8 cellular contexts compared by ENCODE assay signal in genomic region chr2:241356871-241357260, GRCh38. TPM values are rescaled to one million over a fixed set of nuclear protein-coding genes. Genes with fewer than 3 reads are reported as not detected.
DNase-seq lines count a peak whose midpoint lies in the region; ATAC-seq and TF ChIP-seq lines count a peak whose summit lies in the region.

No MANE protein-coding gene starts in this region.

- H3K36me3 Mint-ChIP-seq in naive thymus-derived CD8-positive, alpha-beta T cell = peaks cover 0 to 16% (median 0%) of the 10 kb centered on the region in 3 donors

- peak overlapping the region; percentile 90 to 96 (median 93) for H3K9ac ChIP-seq in BLaER1 treated with 17β-estradiol and CSF1 and Interleukin-3, amounts not matched to agents 10 nM and 100 nM

- POLR2A ChIA-PET in naive thymus-derived CD8-positive, alpha-beta T cell (lab: Charles Lee) = no interaction called here

- H3K36me3 ChIP-seq in BLaER1 treated with 17β-estradiol and CSF1 and Interleukin-3, amounts not matched to agents 10 nM and 100 nM = peaks cover 30 to 34% (median 34%) of the 10 kb centered on the region in 11 experiments

- H3K4me2 ChIP-seq in BLaER1 treated with 17β-estradiol and CSF1 and Interleukin-3, amounts not matched to agents 10 nM and 100 nM = peak overlapping the region; percentile 88 to 99 (median 95)

- ATAC-seq in naive thymus-derived CD8-positive, alpha-beta T cell = no peak

- peak overlapping the region; percentile 67 to 90 (median 80) for H3K4me3 Mint-ChIP-seq in naive thymus-derived CD8-positive, alpha-beta T cell

- no peaks in the 10 kb centered on the region for H3K9me3 Mint-ChIP-seq in naive thymus-derived CD8-positive, alpha-beta T cell

- in situ Hi-C loops in KBM-7 (cut with MboI; ENCODE audit: low pct_unique_long_range_greater_than_20kb, low sequenced_read_pairs) = no loop called here

- TF ChIP-seq CTCF in choroid plexus epithelial cell (conservative IDR thresholded peaks at IDR 0.05; ENCODE audit: low read depth, low read length) = no peak

- no peaks in the 10 kb centered on the region for H3K27me3 Mint-ChIP-seq in naive thymus-derived CD8-positive, alpha-beta T cell

- DNase-seq in KBM-7 (peak; percentile 30), choroid plexus epithelial cell (ENCODE audit: low read depth) (no peak), NCI-H146 treated with DMSO at 0.1 percent for 48 hours (lab: John Stamatoyannopoulos, UW; ENCODE audit: unreplicated experiment) (no peak), NK-92 (lab: John Stamatoyannopoulos, UW; ENCODE audit: unreplicated experiment) (no peak)
- no peak for DNase-seq in naive thymus-derived CD8-positive, alpha-beta T cell
- no peak for DNase-seq in stimulated activated CD4-positive, alpha-beta T cell treated with anti-CD3 and anti-CD28 coated beads, Interleukin-2, amount 100 ng/mL, for 48 hours
- DNase-seq in activated CD4-positive, alpha-beta T cell treated with anti-CD3 and anti-CD28 coated beads for 48 hours = no peak

- H4K20me1 ChIP-seq in BLaER1 treated with 17β-estradiol and CSF1 and Interleukin-3, amounts not matched to agents 10 nM and 100 nM = peaks cover 40 to 88% (median 68%) of the 10 kb centered on the region in 11 experiments; a peak in 21 of 22 replicates

- H3K27ac ChIP-seq in BLaER1 treated with 17β-estradiol and CSF1 and Interleukin-3, amounts not matched to agents 10 nM and 100 nM = peak overlapping the region; percentile 81 to 91 (median 87)

- no peaks in the 10 kb centered on the region for H3K9me3 ChIP-seq in BLaER1 treated with 17β-estradiol and CSF1 and Interleukin-3, amounts not matched to agents 10 nM and 100 nM (replicated peaks in 1 of 11)

- H3K27ac Mint-ChIP-seq in naive thymus-derived CD8-positive, alpha-beta T cell = peak overlapping the region in 8 of 10 donors; percentile 6 to 92 (median 58)

- no peaks in the 10 kb centered on the region for H3K27me3 ChIP-seq in BLaER1 treated with 17β-estradiol and CSF1 and Interleukin-3, amounts not matched to agents 10 nM and 100 nM

- H3K4me3 ChIP-seq in BLaER1 treated with 17β-estradiol and CSF1 and Interleukin-3, amounts not matched to agents 10 nM and 100 nM = peak overlapping the region; percentile 80 to 95 (median 91)
- H3K4me3 ChIP-seq in choroid plexus epithelial cell (ENCODE audit: low read depth, low read length) = peak overlapping the region; percentile 79

- H3K4me1 ChIP-seq in BLaER1 treated with 17β-estradiol and CSF1 and Interleukin-3, amounts not matched to agents 10 nM and 100 nM = peaks cover 26 to 43% (median 35%) of the 10 kb centered on the region in 10 experiments

- peaks cover 8 to 37% (median 29%) of the 10 kb centered on the region in 4 donors for H3K4me1 Mint-ChIP-seq in naive thymus-derived CD8-positive, alpha-beta T cell

RNA-seq across cellular contexts. Expression of gene FARP2, which starts 0.8 kb away (rescaled TPM):
- 10 to 100 TPM; 20.1 to 22.9 TPM for total RNA-seq in naive thymus-derived CD8-positive, alpha-beta T cell
- 1 to 10 TPM; 3.4 to 5.8 (median 4.0) TPM for polyA plus RNA-seq in naive thymus-derived CD8-positive, alpha-beta T cell

RNA-seq across cellular contexts. Expression of gene SEPTIN2, which starts 41.1 kb away (rescaled TPM):
- 100 to 1,000 TPM; 303 to 309 TPM for total RNA-seq in naive thymus-derived CD8-positive, alpha-beta T cell
- 100 to 1,000 TPM; 143 to 182 (median 144) TPM for polyA plus RNA-seq in naive thymus-derived CD8-positive, alpha-beta T cell

RNA-seq across cellular contexts. Expression of gene HDLBP, which starts 41.4 kb away (rescaled TPM):
- total RNA-seq in naive thymus-derived CD8-positive, alpha-beta T cell = 100 to 1,000 TPM; 133 to 148 TPM
- polyA plus RNA-seq in naive thymus-derived CD8-positive, alpha-beta T cell = 10 to 100 TPM; 32.2 to 71.1 (median 45.7) TPM
